9 cellular contexts compared by ENCODE assay signal in the genomic region with DNA sequence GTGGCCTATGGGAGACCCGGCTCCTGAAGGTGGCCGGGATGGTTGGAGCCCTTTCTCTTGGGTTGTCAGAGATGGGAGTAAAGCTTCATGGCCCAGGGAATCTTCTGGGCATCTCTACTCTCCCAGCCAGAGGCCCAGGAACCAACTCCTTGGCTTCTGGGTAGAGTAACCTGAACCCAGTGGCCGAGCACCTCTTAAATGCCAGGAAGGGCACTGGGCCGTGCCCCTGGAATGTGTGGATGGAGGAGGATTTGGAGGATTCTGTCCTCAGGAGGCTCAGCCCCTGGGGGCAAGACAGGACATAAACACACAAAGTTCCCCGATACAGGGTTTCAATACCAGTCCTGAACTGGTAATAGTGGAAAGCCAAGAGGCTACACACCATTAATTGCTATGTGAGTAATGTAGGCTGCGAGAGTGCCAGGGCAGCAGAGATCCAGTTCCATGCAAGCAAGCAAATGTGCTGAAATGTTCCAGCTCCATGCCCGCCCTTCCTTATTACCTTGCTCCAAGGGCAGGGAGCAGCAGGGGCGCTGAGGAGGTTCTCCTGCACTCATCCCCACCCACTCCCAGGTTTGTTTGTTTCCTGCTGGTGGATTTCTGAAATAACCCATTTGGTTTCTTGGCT. TPM values are rescaled to one million over a fixed set of nuclear protein-coding genes. Genes with fewer than 3 reads are reported as not detected.
A peak's percentile ranks its signal among the peaks of the same experiment; 100 is the strongest.
DNase-seq lines count a peak whose midpoint lies in the region; ATAC-seq, FAIRE-seq and TF ChIP-seq lines count a peak whose summit lies in the region.
"Had no signal": no experiment of that assay in that cellular context is flagged by ENCODE, and none has a peak within 500 bp of the region (broad histone marks: within the 10 kb centered on the region; RNA-seq: fewer than 3 reads in every experiment).

No MANE protein-coding gene starts in this region.

- peak; percentile 36 for DNase-seq in GM23338 (ENCODE audit: low spot score)
- no peak for DNase-seq in T-helper 17 cell
- no peak for DNase-seq in left ventricle myocardium inferior
- no peak for DNase-seq in retinal pigment epithelial cell (ENCODE audit: low read depth)
- no peak for DNase-seq in stimulated activated CD4-positive, alpha-beta T cell treated with anti-CD3 and anti-CD28 coated beads, Interleukin-4, amount 100 ng/mL, for 24 hours
- no peak for DNase-seq in HuH-7 (ENCODE audit: low spot score)
- no peak for DNase-seq in GM19239 (ENCODE audit: insufficient read length, low spot score)

- H3K4me2 ChIP-seq in GM23338 = peak overlapping the region; percentile 99

- H3K4me3 ChIP-seq in GM23338 (peak overlapping the region; percentile 94), left ventricle myocardium inferior (peak overlapping the region; percentile 77), retinal pigment epithelial cell (ENCODE audit: low read length) (peak overlapping the region; percentile 58)

- H3K36me3 Mint-ChIP-seq in GM23338 (ENCODE audit: low read depth) (no peaks in the 10 kb centered on the region), T-helper 17 cell (ENCODE audit: low read depth) (peaks cover 3% of the 10 kb centered on the region)

- intact Hi-C loops in left ventricle myocardium inferior (cut with micrococcal nuclease) = loop anchor here (5.0 kb wide), 1 partner anchor 38 kb away; no protein-coding TSS in a partner anchor

- no peak overlapping the region for H2AFZ ChIP-seq in GM23338

- H3K27me3 Mint-ChIP-seq in GM23338 (ENCODE audit: insufficient read depth, low read depth, poor library complexity) (peaks cover 30% of the 10 kb centered on the region), T-helper 17 cell (peaks cover 7% of the 10 kb centered on the region)

- H3K4me1 Mint-ChIP-seq in GM23338 (peaks cover 46% of the 10 kb centered on the region), T-helper 17 cell (peaks cover 35% of the 10 kb centered on the region)

- peak overlapping the region; percentile 82 for H3K4me3 Mint-ChIP-seq in GM23338
- peak overlapping the region; percentile 73 for H3K4me3 Mint-ChIP-seq in T-helper 17 cell

- no peaks in the 10 kb centered on the region for H3K9me2 ChIP-seq in GM23338 (ENCODE audit: insufficient read depth)

- ATAC-seq in GM23338 (no peak), T-helper 17 cell (no peak), HG02763 (IDR thresholded peaks at IDR 0.05; ENCODE audit: unreplicated experiment) (no peak)

- no peak for FAIRE-seq in GM19239 (lab: Jason Lieb, UNC)

- no peaks in the 10 kb centered on the region for H3K36me3 ChIP-seq in GM23338 (ENCODE audit: insufficient read depth)
- no peaks in the 10 kb centered on the region for H3K36me3 ChIP-seq in left ventricle myocardium inferior

- H3K27ac Mint-ChIP-seq in GM23338 (peak overlapping the region; percentile 12; the same call in 1 of the 2 replicates), T-helper 17 cell (peak overlapping the region; percentile 79)

- H3F3A ChIP-seq in GM23338 (replicated peaks; ENCODE audit: low read depth) = peaks cover 10% of the 10 kb centered on the region; the same call in 1 of the 2 replicates

- TF ChIP-seq CTCF in GM23338 (conservative IDR thresholded peaks at IDR 0.05; ENCODE audit: low read depth in 2 of 2) (0 out of 4 replicates have a peak, but pooled peaks of 1 of the 2 experiments have one; percentile 5), left ventricle myocardium inferior (IDR thresholded peaks at IDR 0.05; ENCODE audit: borderline replicate concordance) (no peak), retinal pigment epithelial cell (conservative IDR thresholded peaks at IDR 0.05; ENCODE audit: low read depth, low read length) (no peak)

- H3K27ac ChIP-seq in GM23338 (ENCODE audit: low read depth) = no peak overlapping the region
- peak overlapping the region; percentile 88 for H3K27ac ChIP-seq in left ventricle myocardium inferior (replicated peaks)

- H3K4me1 ChIP-seq in GM23338 (ENCODE audit: insufficient read depth) (peaks cover 28% of the 10 kb centered on the region), left ventricle myocardium inferior (peaks cover 84% of the 10 kb centered on the region)

- H3K9me3 ChIP-seq in T-helper 17 cell (ENCODE audit: control insufficient read depth, low read length, poor library complexity, severe bottlenecking) = no peaks in the 10 kb centered on the region
- H3K9me3 ChIP-seq in left ventricle myocardium inferior (replicated peaks) = no peaks in the 10 kb centered on the region

- H3K9me3 Mint-ChIP-seq in GM23338 = no peaks in the 10 kb centered on the region

- peaks cover 7% of the 10 kb centered on the region; the same call in 1 of the 2 replicates for H4K20me1 ChIP-seq in GM23338 (replicated peaks; ENCODE audit: insufficient read depth)

- H3K79me2 ChIP-seq in GM23338 (replicated peaks; ENCODE audit: insufficient read depth) = peaks cover 31% of the 10 kb centered on the region

- H3K27me3 ChIP-seq in GM23338 (ENCODE audit: insufficient read depth) (0 out of 2 replicates have a peak, but pooled peaks cover 3% of the 10 kb centered on the region), left ventricle myocardium inferior (ENCODE audit: low read depth) (no peaks in the 10 kb centered on the region)

TF ChIP-seq in GM23338, 12 proteins besides CTCF, POLR2A, EP300 and RAD21 (continues in another document):
- TF ChIP-seq JUNB (IDR thresholded peaks at IDR 0.05; ENCODE audit: unreplicated experiment) = no peak
- no peak for TF ChIP-seq ZNF114 (CRISPR knock-in tag; IDR thresholded peaks at IDR 0.05)
- TF ChIP-seq STAT1 (IDR thresholded peaks at IDR 0.05; ENCODE audit: unreplicated experiment) = no peak
- TF ChIP-seq NANOG (IDR thresholded peaks at IDR 0.05; ENCODE audit: borderline replicate concordance) = no peak
- TF ChIP-seq, protein P1, sequence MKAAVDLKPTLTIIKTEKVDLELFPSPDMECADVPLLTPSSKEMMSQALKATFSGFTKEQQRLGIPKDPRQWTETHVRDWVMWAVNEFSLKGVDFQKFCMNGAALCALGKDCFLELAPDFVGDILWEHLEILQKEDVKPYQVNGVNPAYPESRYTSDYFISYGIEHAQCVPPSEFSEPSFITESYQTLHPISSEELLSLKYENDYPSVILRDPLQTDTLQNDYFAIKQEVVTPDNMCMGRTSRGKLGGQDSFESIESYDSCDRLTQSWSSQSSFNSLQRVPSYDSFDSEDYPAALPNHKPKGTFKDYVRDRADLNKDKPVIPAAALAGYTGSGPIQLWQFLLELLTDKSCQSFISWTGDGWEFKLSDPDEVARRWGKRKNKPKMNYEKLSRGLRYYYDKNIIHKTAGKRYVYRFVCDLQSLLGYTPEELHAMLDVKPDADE (IDR thresholded peaks at IDR 0.05) = no peak
- TF ChIP-seq EZH2phosphoT487 (IDR thresholded peaks at IDR 0.05; ENCODE audit: unreplicated experiment) = no peak
- no peak for TF ChIP-seq POLR2AphosphoS5 (IDR thresholded peaks at IDR 0.05; ENCODE audit: low read depth)
- no peak for TF ChIP-seq ZNF331 (CRISPR knock-in tag; IDR thresholded peaks at IDR 0.05; ENCODE audit: low read depth)
- no peak for TF ChIP-seq CREB1 (CRISPR knock-in tag; IDR thresholded peaks at IDR 0.05; ENCODE audit: low read depth)
- TF ChIP-seq, protein P2, sequence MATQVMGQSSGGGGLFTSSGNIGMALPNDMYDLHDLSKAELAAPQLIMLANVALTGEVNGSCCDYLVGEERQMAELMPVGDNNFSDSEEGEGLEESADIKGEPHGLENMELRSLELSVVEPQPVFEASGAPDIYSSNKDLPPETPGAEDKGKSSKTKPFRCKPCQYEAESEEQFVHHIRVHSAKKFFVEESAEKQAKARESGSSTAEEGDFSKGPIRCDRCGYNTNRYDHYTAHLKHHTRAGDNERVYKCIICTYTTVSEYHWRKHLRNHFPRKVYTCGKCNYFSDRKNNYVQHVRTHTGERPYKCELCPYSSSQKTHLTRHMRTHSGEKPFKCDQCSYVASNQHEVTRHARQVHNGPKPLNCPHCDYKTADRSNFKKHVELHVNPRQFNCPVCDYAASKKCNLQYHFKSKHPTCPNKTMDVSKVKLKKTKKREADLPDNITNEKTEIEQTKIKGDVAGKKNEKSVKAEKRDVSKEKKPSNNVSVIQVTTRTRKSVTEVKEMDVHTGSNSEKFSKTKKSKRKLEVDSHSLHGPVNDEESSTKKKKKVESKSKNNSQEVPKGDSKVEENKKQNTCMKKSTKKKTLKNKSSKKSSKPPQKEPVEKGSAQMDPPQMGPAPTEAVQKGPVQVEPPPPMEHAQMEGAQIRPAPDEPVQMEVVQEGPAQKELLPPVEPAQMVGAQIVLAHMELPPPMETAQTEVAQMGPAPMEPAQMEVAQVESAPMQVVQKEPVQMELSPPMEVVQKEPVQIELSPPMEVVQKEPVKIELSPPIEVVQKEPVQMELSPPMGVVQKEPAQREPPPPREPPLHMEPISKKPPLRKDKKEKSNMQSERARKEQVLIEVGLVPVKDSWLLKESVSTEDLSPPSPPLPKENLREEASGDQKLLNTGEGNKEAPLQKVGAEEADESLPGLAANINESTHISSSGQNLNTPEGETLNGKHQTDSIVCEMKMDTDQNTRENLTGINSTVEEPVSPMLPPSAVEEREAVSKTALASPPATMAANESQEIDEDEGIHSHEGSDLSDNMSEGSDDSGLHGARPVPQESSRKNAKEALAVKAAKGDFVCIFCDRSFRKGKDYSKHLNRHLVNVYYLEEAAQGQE (IDR thresholded peaks at IDR 0.05; ENCODE audit: unreplicated experiment) = no peak
- no peak for TF ChIP-seq EZH2 (IDR thresholded peaks at IDR 0.05; ENCODE audit: low read depth, unreplicated experiment)

RNA-seq across cellular contexts. Expression of a gene that starts 1.2 kb away (rescaled TPM):
- total RNA-seq in GM23338 (2014; rRNA removed; shearing (Covaris generic)) = 48.7 and 58.2 TPM in 2 replicates
- polyA plus RNA-seq in GM23338 (2016; fragmentation: Nextera tagmentation; extraction: Ambion mirVana) = 11.1 and 11.9 TPM in 2 replicates
- total RNA-seq in T-helper 17 cell (under 1 TPM; 0.07 to 0.13 TPM), left ventricle myocardium inferior (5.1 TPM)

RNA-seq across cellular contexts. Expression of a gene that starts 38.3 kb away (rescaled TPM):
- 28.4 and 29.9 TPM in 2 replicates for total RNA-seq in GM23338 (2014; rRNA removed; shearing (Covaris generic))
- 11.2 and 12.0 TPM in 2 replicates for polyA plus RNA-seq in GM23338 (2016; fragmentation: Nextera tagmentation; extraction: Ambion mirVana)
- not detected for total RNA-seq in T-helper 17 cell
- 0.16 TPM for total RNA-seq in left ventricle myocardium inferior
- total RNA-seq: lower leg skin had no signal

Comparison
In these comparisons a context has a peak if more than half of its experiments do, and no peak if none do; other contexts are left out.
1. RNA of a gene that starts 38.3 kb away (total RNA-seq): 28.4 to 29.9 TPM in GM23338; 0.16 TPM in left ventricle myocardium inferior (single experiment) and not detected in T-helper 17 cell; every median in the first group is over 10 times any median in the second.
2. Peak in every context shown above with its lines, with median percentiles within 50 percentile points of each other: H3K4me3 ChIP-seq.